1 cellular context compared by ENCODE assay signal in the genomic region with DNA sequence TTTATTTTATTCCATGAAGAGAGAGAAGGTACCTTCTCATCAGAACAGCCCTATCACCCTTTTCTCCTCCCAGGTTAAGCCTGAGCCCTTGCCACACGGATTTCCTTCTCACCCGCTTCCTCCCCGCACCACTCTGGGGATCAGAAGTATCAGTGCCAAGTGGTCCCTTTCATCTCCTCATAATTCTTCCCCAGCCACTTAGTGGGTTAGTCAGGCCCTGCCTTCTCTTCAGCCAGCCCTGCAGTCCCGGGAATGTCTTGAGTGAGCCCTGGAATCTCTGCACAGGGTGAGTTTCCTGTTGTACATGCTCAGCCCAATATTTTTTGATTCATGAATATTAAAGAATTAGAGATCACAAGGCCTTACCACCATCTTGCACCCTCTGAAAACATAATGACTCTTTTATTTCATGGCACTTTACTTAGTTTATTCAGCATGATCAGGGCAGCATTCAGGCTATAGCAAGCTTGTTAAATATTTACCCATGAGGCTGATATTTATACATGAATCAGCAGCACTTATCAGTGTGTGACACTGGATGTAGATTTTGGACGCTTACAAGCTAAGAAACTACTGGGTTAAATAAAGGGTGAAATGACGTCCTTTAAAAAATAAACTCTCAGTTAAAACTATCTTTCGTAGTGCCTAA.
TF ChIP-seq lines count a peak whose summit lies in the region.

No MANE protein-coding gene starts in this region.

TF ChIP-seq in HepG2, 621 proteins besides CTCF, POLR2A, EP300 and RAD21 (continued from another document):
- TF ChIP-seq CEBPZ (IDR thresholded peaks at IDR 0.05; ENCODE audit: low read length) (no peak), TGIF2 (CRISPR knock-in tag; IDR thresholded peaks at IDR 0.05) (no peak), DDIT3 (CRISPR knock-in tag; IDR thresholded peaks at IDR 0.05) (no peak), ZMYM3 (CRISPR knock-in tag; IDR thresholded peaks at IDR 0.05) (no peak), EED (CRISPR knock-in tag; IDR thresholded peaks at IDR 0.05) (no peak), GPBP1L1 (CRISPR knock-in tag; IDR thresholded peaks at IDR 0.05) (no peak), ZFP36L2 (CRISPR knock-in tag; IDR thresholded peaks at IDR 0.05) (no peak), MAFF (IDR thresholded peaks at IDR 0.05; ENCODE audit: low read depth, low read length) (no peak), SMARCE1 (IDR thresholded peaks at IDR 0.05; ENCODE audit: borderline replicate concordance) (no peak), AHDC1 (CRISPR knock-in tag; IDR thresholded peaks at IDR 0.05; ENCODE audit: borderline replicate concordance) (no peak), ZNF230 (CRISPR knock-in tag; IDR thresholded peaks at IDR 0.05) (no peak)
- TF ChIP-seq, protein P1, sequence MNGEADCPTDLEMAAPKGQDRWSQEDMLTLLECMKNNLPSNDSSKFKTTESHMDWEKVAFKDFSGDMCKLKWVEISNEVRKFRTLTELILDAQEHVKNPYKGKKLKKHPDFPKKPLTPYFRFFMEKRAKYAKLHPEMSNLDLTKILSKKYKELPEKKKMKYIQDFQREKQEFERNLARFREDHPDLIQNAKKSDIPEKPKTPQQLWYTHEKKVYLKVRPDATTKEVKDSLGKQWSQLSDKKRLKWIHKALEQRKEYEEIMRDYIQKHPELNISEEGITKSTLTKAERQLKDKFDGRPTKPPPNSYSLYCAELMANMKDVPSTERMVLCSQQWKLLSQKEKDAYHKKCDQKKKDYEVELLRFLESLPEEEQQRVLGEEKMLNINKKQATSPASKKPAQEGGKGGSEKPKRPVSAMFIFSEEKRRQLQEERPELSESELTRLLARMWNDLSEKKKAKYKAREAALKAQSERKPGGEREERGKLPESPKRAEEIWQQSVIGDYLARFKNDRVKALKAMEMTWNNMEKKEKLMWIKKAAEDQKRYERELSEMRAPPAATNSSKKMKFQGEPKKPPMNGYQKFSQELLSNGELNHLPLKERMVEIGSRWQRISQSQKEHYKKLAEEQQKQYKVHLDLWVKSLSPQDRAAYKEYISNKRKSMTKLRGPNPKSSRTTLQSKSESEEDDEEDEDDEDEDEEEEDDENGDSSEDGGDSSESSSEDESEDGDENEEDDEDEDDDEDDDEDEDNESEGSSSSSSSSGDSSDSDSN (CRISPR knock-in tag; IDR thresholded peaks at IDR 0.05), result no peak
